ENCODE assay signal across 17 cellular contexts in genomic region chr17:40175928-40176327, GRCh38. TPM values are rescaled to one million over a fixed set of nuclear protein-coding genes. Genes with fewer than 3 reads are reported as not detected.
A peak's percentile ranks its signal among the peaks of the same experiment; 100 is the strongest.
DNase-seq lines count a peak whose midpoint lies in the region; ATAC-seq and TF ChIP-seq lines count a peak whose summit lies in the region.
"Had no signal": no experiment of that assay in that cellular context is flagged by ENCODE, and none has a peak within 500 bp of the region (broad histone marks: within the 10 kb centered on the region; RNA-seq: fewer than 3 reads in every experiment).

No MANE protein-coding gene starts in this region.

- H3K9me3 ChIP-seq in RWPE2 (ENCODE audit: severe bottlenecking) (no peaks in the 10 kb centered on the region), lower lobe of right lung (no peaks in the 10 kb centered on the region)
- H3K9me3 ChIP-seq: right lobe of liver, tibial nerve had no signal

- H3K4me1 ChIP-seq in RWPE2 (ENCODE audit: insufficient read depth, poor library complexity, severe bottlenecking) (peaks cover 32% of the 10 kb centered on the region), lower lobe of right lung (peaks cover 15% of the 10 kb centered on the region)

- H3K9me3 Mint-ChIP-seq in stimulated activated naive B cell treated with anti-CD40 and anti-IgM and Interleukin-4, amounts not matched to agents 10 μg/mL and 1 μg/mL and 100 μg/mL, for 72 hours, result no peaks in the 10 kb centered on the region
- no peaks in the 10 kb centered on the region for H3K9me3 Mint-ChIP-seq in T-helper 2 cell treated with Interferon-gamma antibody and Interleukin-4, amounts not matched to agents 5 μg/mL and 100 μg/mL, for 36 hours
- H3K9me3 Mint-ChIP-seq: activated T-helper 2 cell treated with anti-CD3 and anti-CD28 coated beads, Interferon-gamma antibody, Interleukin-2, Interleukin-4, amounts not matched to agents 10 μg/mL and 5 μg/mL and 100 μg/mL, durations not matched to agents 14 hours and 24 hours and 36 hours; stimulated activated memory B cell treated with anti-CD40 and anti-IgM and Interleukin-4, amounts not matched to agents 10 μg/mL and 1 μg/mL and 100 μg/mL, for 72 hours had no signal

- intact Hi-C loops in lower lobe of right lung (cut with DNase I), result no loop called here

- peak overlapping the region; percentile 78 for H3K27ac Mint-ChIP-seq in stimulated activated naive B cell treated with anti-CD40 and anti-IgM and Interleukin-4, amounts not matched to agents 10 μg/mL and 1 μg/mL and 100 μg/mL, for 72 hours
- no peak overlapping the region for H3K27ac Mint-ChIP-seq in T-helper 2 cell treated with Interferon-gamma antibody and Interleukin-4, amounts not matched to agents 5 μg/mL and 100 μg/mL, for 36 hours
- H3K27ac Mint-ChIP-seq: stimulated activated memory B cell treated with anti-CD40 and anti-IgM and Interleukin-4, amounts not matched to agents 10 μg/mL and 1 μg/mL and 100 μg/mL, for 72 hours had no signal

- ATAC-seq in RWPE2 (ENCODE audit: low read depth) (no peak), lower lobe of right lung (no peak), HG02571 (IDR thresholded peaks at IDR 0.05; ENCODE audit: unreplicated experiment) (no peak)
- ATAC-seq in stimulated activated naive B cell treated with anti-CD40 and anti-IgM and Interleukin-4, amounts not matched to agents 10 μg/mL and 1 μg/mL and 100 μg/mL, for 72 hours (replicated peaks), result no peak
- ATAC-seq: left cardiac atrium; right lobe of liver; stimulated activated memory B cell treated with anti-CD40 and anti-IgM and Interleukin-4, amounts not matched to agents 10 μg/mL and 1 μg/mL and 100 μg/mL, for 72 hours had no signal

- H3K27me3 ChIP-seq in RWPE2 (ENCODE audit: insufficient read depth, poor library complexity, severe bottlenecking) (no peaks in the 10 kb centered on the region), lower lobe of right lung (ENCODE audit: low read depth) (no peaks in the 10 kb centered on the region)
- H3K27me3 ChIP-seq: right lobe of liver, tibial nerve had no signal

- H3K4me1 Mint-ChIP-seq in stimulated activated naive B cell treated with anti-CD40 and anti-IgM and Interleukin-4, amounts not matched to agents 10 μg/mL and 1 μg/mL and 100 μg/mL, for 72 hours, result peaks cover 19 to 34% of the 10 kb centered on the region in 2 donors
- H3K4me1 Mint-ChIP-seq in T-helper 2 cell treated with Interferon-gamma antibody and Interleukin-4, amounts not matched to agents 5 μg/mL and 100 μg/mL, for 36 hours (ENCODE audit: low read depth), result peaks cover 9% of the 10 kb centered on the region

- peak; percentile 50 for DNase-seq in D341Med (ENCODE audit: low spot score)
- no peak for DNase-seq in RWPE2 (ENCODE audit: low spot score)
- DNase-seq in lower lobe of right lung, result no peak
- DNase-seq in stimulated activated naive B cell treated with anti-CD40 and anti-IgM and Interleukin-4, amounts not matched to agents 10 μg/mL and 1 μg/mL and 100 μg/mL, for 72 hours, result no peak
- no peak for DNase-seq in effector CD8-positive, alpha-beta T cell (lab: John Stamatoyannopoulos, UW)
- no peak for DNase-seq in NCI-H187 (lab: John Stamatoyannopoulos, UW)
- DNase-seq in T-helper 2 cell treated with Interferon-gamma antibody and Interleukin-4, amounts not matched to agents 5 μg/mL and 100 μg/mL, for 36 hours (ENCODE audit: low spot score), result no peak
- DNase-seq: activated CD4-positive, CD25-positive, alpha-beta regulatory T cell treated with anti-CD3 and anti-CD28 coated beads, Interleukin-2, amount 50 U/mL, for 72 hours; left cardiac atrium; NCI-H1436 treated with DMSO at 0.1 percent for 48 hours; NCI-H2227 treated with DMSO at 0.1 percent for 48 hours; NK-92 treated with Interleukin-12 subunit alpha and Interleukin-12 subunit beta, amount 100 ng/mL, for 24 hours had no signal

- H3K36me3 Mint-ChIP-seq in stimulated activated naive B cell treated with anti-CD40 and anti-IgM and Interleukin-4, amounts not matched to agents 10 μg/mL and 1 μg/mL and 100 μg/mL, for 72 hours, result peaks cover 37 to 47% of the 10 kb centered on the region in 2 donors
- H3K36me3 Mint-ChIP-seq in T-helper 2 cell treated with Interferon-gamma antibody and Interleukin-4, amounts not matched to agents 5 μg/mL and 100 μg/mL, for 36 hours (ENCODE audit: low read depth), result peaks cover 25% of the 10 kb centered on the region

- H3K27me3 Mint-ChIP-seq in stimulated activated naive B cell treated with anti-CD40 and anti-IgM and Interleukin-4, amounts not matched to agents 10 μg/mL and 1 μg/mL and 100 μg/mL, for 72 hours, result peaks cover 4 to 5% of the 10 kb centered on the region in 2 donors
- H3K27me3 Mint-ChIP-seq in T-helper 2 cell treated with Interferon-gamma antibody and Interleukin-4, amounts not matched to agents 5 μg/mL and 100 μg/mL, for 36 hours (ENCODE audit: low read depth), result no peaks in the 10 kb centered on the region
- H3K27me3 Mint-ChIP-seq: stimulated activated memory B cell treated with anti-CD40 and anti-IgM and Interleukin-4, amounts not matched to agents 10 μg/mL and 1 μg/mL and 100 μg/mL, for 72 hours had no signal

- no peak overlapping the region for H3K4me3 ChIP-seq in RWPE2 (ENCODE audit: severe bottlenecking)
- no peak overlapping the region for H3K4me3 ChIP-seq in lower lobe of right lung
- H3K4me3 ChIP-seq: right lobe of liver, tibial nerve had no signal

- H3K36me3 ChIP-seq in RWPE2 (ENCODE audit: low read depth) (peaks cover 16% of the 10 kb centered on the region), lower lobe of right lung (peaks cover 50% of the 10 kb centered on the region)

- H3K27ac ChIP-seq in RWPE2 (ENCODE audit: poor library complexity, severe bottlenecking) (peak overlapping the region; percentile 68), lower lobe of right lung (peak overlapping the region; percentile 56)
- H3K27ac ChIP-seq: right lobe of liver had no signal

- TF ChIP-seq CTCF in RWPE2 (IDR thresholded peaks at IDR 0.05; ENCODE audit: poor library complexity, severe bottlenecking) (no peak), lower lobe of right lung (IDR thresholded peaks at IDR 0.05) (no peak)

- H3K4me3 Mint-ChIP-seq in stimulated activated naive B cell treated with anti-CD40 and anti-IgM and Interleukin-4, amounts not matched to agents 10 μg/mL and 1 μg/mL and 100 μg/mL, for 72 hours, result no peak overlapping the region
- no peak overlapping the region for H3K4me3 Mint-ChIP-seq in T-helper 2 cell treated with Interferon-gamma antibody and Interleukin-4, amounts not matched to agents 5 μg/mL and 100 μg/mL, for 36 hours
- H3K4me3 Mint-ChIP-seq: stimulated activated memory B cell treated with anti-CD40 and anti-IgM and Interleukin-4, amounts not matched to agents 10 μg/mL and 1 μg/mL and 100 μg/mL, for 72 hours had no signal

RNA-seq across cellular contexts. Expression of gene RAPGEFL1, which starts 1.3 kb away (rescaled TPM):
- total RNA-seq in lower lobe of right lung, result 9.3 TPM

RNA-seq across cellular contexts. Expression of gene CASC3, which starts 35.6 kb away (rescaled TPM):
- total RNA-seq in lower lobe of right lung, result 101 TPM

RNA-seq across cellular contexts. Expression of gene WIPF2, which starts 43.2 kb away (rescaled TPM):
- total RNA-seq in lower lobe of right lung, result 42.4 TPM

RNA-seq across cellular contexts. Expression of gene MSL1, which starts 54.2 kb away (rescaled TPM):
- 97.7 TPM for total RNA-seq in lower lobe of right lung
